14 cellular contexts compared by ENCODE assay signal in genomic region chr1:174871886-174872285, GRCh38.
DNase-seq lines count a peak whose midpoint lies in the region; FAIRE-seq and TF ChIP-seq lines count a peak whose summit lies in the region.
"Had no signal": no experiment of that assay in that cellular context is flagged by ENCODE, and none has a peak within 500 bp of the region (broad histone marks: within the 10 kb centered on the region; RNA-seq: fewer than 3 reads in every experiment).

No MANE protein-coding gene starts in this region.

- no peaks in the 10 kb centered on the region for H4K20me1 ChIP-seq in BLaER1

- peak; percentile 17 for FAIRE-seq in TTC549 (lab: Jason Lieb, UNC)
- FAIRE-seq: pancreas had no signal

- H3K9me3 ChIP-seq in BLaER1 (peaks cover 6% of the 10 kb centered on the region; the same call in 1 of the 2 replicates), HUES64 (ENCODE audit: insufficient read depth, low read depth, low read length) (0 out of 2 replicates have a peak, but pooled peaks cover 2% of the 10 kb centered on the region), BE2C (no peaks in the 10 kb centered on the region)
- H3K9me3 ChIP-seq: colonic mucosa, esophagus muscularis mucosa, pancreas had no signal

- peak; percentile 24 for DNase-seq in iPS-NIHi7 (ENCODE audit: extremely low spot score)
- DNase-seq in NCI-H2029 treated with DMSO at 0.1 percent for 48 hours (lab: John Stamatoyannopoulos, UW) = no peak
- DNase-seq in MV-4-11 (lab: John Stamatoyannopoulos, UW) = no peak
- DNase-seq in hypothalamus (lab: John Stamatoyannopoulos, UW) = no peak
- DNase-seq in BE2C = no peak
- DNase-seq: ACHN; activated CD4-positive, alpha-beta T cell treated with anti-CD3 and anti-CD28 coated beads, Interleukin-2, amount 50 U/mL, for 4 hours; colonic mucosa; NCI-H1105 treated with DMSO at 0.1 percent for 48 hours; pancreas had no signal

- H3K27me3 ChIP-seq in BLaER1 = no peaks in the 10 kb centered on the region
- H3K27me3 ChIP-seq in HUES64 (ENCODE audit: insufficient read depth, low read length) = no peaks in the 10 kb centered on the region
- no peaks in the 10 kb centered on the region for H3K27me3 ChIP-seq in BE2C
- H3K27me3 ChIP-seq: colonic mucosa, esophagus muscularis mucosa, pancreas had no signal

- H3K27ac ChIP-seq in BLaER1 (no peak overlapping the region), HUES64 (ENCODE audit: low read depth, low read length) (peak overlapping the region; percentile 94)
- H3K27ac ChIP-seq: colonic mucosa, esophagus muscularis mucosa had no signal

- TF ChIP-seq CTCF in BE2C (IDR thresholded peaks at IDR 0.05; ENCODE audit: low read depth, low read length) = no peak

- H3K4me2 ChIP-seq in BLaER1 = peak overlapping the region; percentile 80; the same call in 1 of the 2 replicates

- no peak overlapping the region for H3K9ac ChIP-seq in BLaER1
- H3K9ac ChIP-seq in HUES64 (ENCODE audit: low read depth, low read length) = peak overlapping the region; percentile 70

- WGBS in HUES64 = 13% methylated on average over 2 of the region's 2 CpGs

- peaks cover 8% of the 10 kb centered on the region; the same call in 1 of the 2 replicates for H3K36me3 ChIP-seq in BLaER1
- H3K36me3 ChIP-seq in HUES64 (ENCODE audit: insufficient read depth, low read length) = no peaks in the 10 kb centered on the region
- H3K36me3 ChIP-seq in BE2C = no peaks in the 10 kb centered on the region
- H3K36me3 ChIP-seq: colonic mucosa, esophagus muscularis mucosa, pancreas had no signal

- H3K4me1 ChIP-seq in BLaER1 (peaks cover 56% of the 10 kb centered on the region), HUES64 (ENCODE audit: insufficient read depth, low read length) (peaks cover 33% of the 10 kb centered on the region), BE2C (no peaks in the 10 kb centered on the region)
- H3K4me1 ChIP-seq: colonic mucosa had no signal

- no peak overlapping the region for H3K4me3 ChIP-seq in BLaER1
- peak overlapping the region; percentile 34 for H3K4me3 ChIP-seq in HUES64 (ENCODE audit: low read length)
- H3K4me3 ChIP-seq in BE2C (ENCODE audit: low read depth, low read length) = no peak overlapping the region
- H3K4me3 ChIP-seq: colonic mucosa, esophagus muscularis mucosa, pancreas had no signal
